ENCODE assay signal across 8 cellular contexts in the genomic region with DNA sequence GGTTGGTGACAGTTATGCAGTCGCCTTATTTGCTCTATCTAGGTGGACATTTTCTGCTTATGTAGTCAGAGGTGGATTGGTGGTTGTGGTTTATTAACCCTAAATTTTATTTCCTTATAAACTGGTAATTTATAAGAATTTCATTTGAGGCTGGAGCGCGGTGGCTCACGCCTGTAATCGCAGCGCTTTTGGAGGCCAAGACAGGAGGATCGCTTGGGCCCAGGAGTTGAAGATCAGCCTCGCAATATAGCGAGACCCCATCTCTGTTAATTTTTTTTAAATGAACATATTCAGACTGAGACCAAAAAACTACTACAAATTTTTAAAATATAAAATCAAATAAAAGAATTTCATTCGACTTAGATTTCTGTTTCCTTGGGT. TPM values are rescaled to one million over a fixed set of nuclear protein-coding genes. Genes with fewer than 3 reads are reported as not detected.
A peak's percentile ranks its signal among the peaks of the same experiment; 100 is the strongest.
DNase-seq lines count a peak whose midpoint lies in the region; ATAC-seq and TF ChIP-seq lines count a peak whose summit lies in the region.

No MANE protein-coding gene starts in this region.

- TF ChIP-seq CTCF in H9 (conservative IDR thresholded peaks at IDR 0.05) (no peak), WTC11 (IDR thresholded peaks at IDR 0.05) (no peak), GM13977 (IDR thresholded peaks at IDR 0.05; ENCODE audit: extremely low read depth, insufficient read depth, missing control alignments) (no peak)

- peak overlapping the region; percentile 95 to 97 (median 97) for H3K27ac Mint-ChIP-seq in H9
- peak overlapping the region; percentile 97 for H3K27ac Mint-ChIP-seq in WTC11

- CTCF ChIA-PET in WTC11 (lab: Charles Lee) = interaction anchor here (0.8 to 1.2 kb wide), 4 partner anchors 15 to 163 kb away, joined by 3 to 4 read pairs (median 4); a partner anchor contains a TSS

- no peak overlapping the region for H2BK12ac ChIP-seq in H9 (ENCODE audit: insufficient read length, low read depth, low read length)

- H3K4ac ChIP-seq in H9 (ENCODE audit: low read depth, low read length) = no peak overlapping the region

- no CpG with 5 or more reads among the region's 10 CpGs for WGBS in H9 (ENCODE audit: extremely low coverage, insufficient read length, low lambda C conversion rate)
- WGBS in right cardiac atrium = 58% methylated on average over 10 of the region's 10 CpGs

- H3K27me3 ChIP-seq in H9 (ENCODE audit: insufficient read depth, low read length) (no peaks in the 10 kb centered on the region), right cardiac atrium (ENCODE audit: control insufficient read depth, insufficient read depth) (no peaks in the 10 kb centered on the region), skeletal muscle tissue (ENCODE audit: control insufficient read depth in 3 of 3, insufficient read depth in 3 of 3, low read length in 3 of 3) (no peaks in the 10 kb centered on the region)

- peak overlapping the region; percentile 89 for H3K4me3 ChIP-seq in right cardiac atrium (ENCODE audit: low read length)
- H3K4me3 ChIP-seq in skeletal muscle tissue (ENCODE audit: low read length in 3 of 3) = peak overlapping the region; percentile 88 to 98 (median 95)

- no peak overlapping the region for H4K5ac ChIP-seq in H9 (ENCODE audit: insufficient read length, low read depth, low read length)

- H3K4me1 ChIP-seq in H9 (ENCODE audit: insufficient read depth, low read length) (no peaks in the 10 kb centered on the region), right cardiac atrium (ENCODE audit: control insufficient read depth, insufficient read depth, low read length) (peaks cover 2% of the 10 kb centered on the region), skeletal muscle tissue (ENCODE audit: control insufficient read depth in 3 of 3, insufficient read depth in 3 of 3, low read length in 3 of 3) (peaks cover 0 to 8% (median 3%) of the 10 kb centered on the region in 3 donors)

- H2BK15ac ChIP-seq in H9 (ENCODE audit: low read depth, low read length) = no peak overlapping the region

- DNase-seq in H9 = no peak
- DNase-seq in WTC11 (ENCODE audit: low spot score) = no peak
- no peak for DNase-seq in right cardiac atrium
- DNase-seq in NCI-H526 (lab: John Stamatoyannopoulos, UW) = no peak
- no peak for DNase-seq in GM13977 (ENCODE audit: low spot score)
- DNase-seq in activated CD4-positive, alpha-beta T cell treated with anti-CD3 and anti-CD28 coated beads, Interleukin-2, amount 50 U/mL, for 1 hour = no peak

- peaks cover 2% of the 10 kb centered on the region for H3K23me2 ChIP-seq in H9 (ENCODE audit: insufficient read length, low read depth, low read length, poor library complexity, severe bottlenecking)

- peak overlapping the region; percentile 99; the same call in 1 of the 2 replicates for H3K14ac ChIP-seq in H9 (ENCODE audit: insufficient read depth, low read length)

- H4K8ac ChIP-seq in H9 (replicated peaks; ENCODE audit: insufficient read length, low read depth, low read length) = no peak overlapping the region

- in situ Hi-C loops in GM13977 (cut with MboI; ENCODE audit: low pct_unique_long_range_greater_than_20kb, low sequenced_read_pairs, unreplicated experiment) = loop anchor here (10.0 kb wide), 1 partner anchor 103 kb away; no protein-coding TSS in a partner anchor

- no peak overlapping the region for H3T11ph ChIP-seq in H9 (ENCODE audit: low read length)

- peak overlapping the region; percentile 3 for H4K91ac ChIP-seq in H9 (ENCODE audit: insufficient read length, low read depth, low read length)

- H3K4me3 Mint-ChIP-seq in H9 (peak overlapping the region; percentile 91 to 94), WTC11 (peak overlapping the region; percentile 96)

- no peaks in the 10 kb centered on the region for H4K20me1 ChIP-seq in H9 (ENCODE audit: control insufficient read depth, insufficient read depth, insufficient read length)

- POLR2A ChIA-PET in WTC11 (lab: Charles Lee) = interaction anchor here (0.7 kb wide), 1 partner anchor 40 kb away, joined by 3 read pairs; no protein-coding TSS in a partner anchor

- H3K27me3 Mint-ChIP-seq in H9 (ENCODE audit: low read depth) (no peaks in the 10 kb centered on the region), WTC11 (ENCODE audit: low read depth) (no peaks in the 10 kb centered on the region)

- H3K56ac ChIP-seq in H9 (ENCODE audit: insufficient read length, low read depth, low read length) = no peak overlapping the region

- H3K9ac ChIP-seq in H9 (ENCODE audit: extremely low read depth, insufficient read length, low read length) (peak overlapping the region; percentile 99), skeletal muscle tissue (ENCODE audit: low read depth in 1 of 3, low read length in 3 of 3) (peak overlapping the region; percentile 92 to 98 (median 96))

- H2AFZ ChIP-seq in H9 (ENCODE audit: low read length) = no peak overlapping the region

- H3K36me3 Mint-ChIP-seq in H9 (ENCODE audit: insufficient read depth in 1 of 3, low read depth in 3 of 3) (peaks cover 21 to 43% (median 34%) of the 10 kb centered on the region in 3 experiments), WTC11 (peaks cover 28% of the 10 kb centered on the region)

- peaks cover 4 to 10% of the 10 kb centered on the region in 2 experiments; a peak in 3 of 5 replicates for H3K9me3 Mint-ChIP-seq in H9
- H3K9me3 Mint-ChIP-seq in WTC11 = no peaks in the 10 kb centered on the region

- H3K23ac ChIP-seq in H9 (ENCODE audit: insufficient read length, low read depth, low read length) = no peak overlapping the region

- no peak overlapping the region for H3K18ac ChIP-seq in H9 (ENCODE audit: insufficient read length, low read depth, low read length)

- H3K36me3 ChIP-seq in skeletal muscle tissue (ENCODE audit: control insufficient read depth in 3 of 3, insufficient read depth in 3 of 3, low read length in 3 of 3) = peaks cover 0 to 3% (median 0%) of the 10 kb centered on the region in 3 donors

- peaks cover 14% of the 10 kb centered on the region; the same call in 1 of the 2 replicates for H3K79me2 ChIP-seq in H9 (ENCODE audit: insufficient read depth, low read length)

- H3K27ac ChIP-seq in H9 (ENCODE audit: insufficient read length, low read depth, low read length) = no peak overlapping the region
- no peak overlapping the region for H3K27ac ChIP-seq in right cardiac atrium (ENCODE audit: low read length)
- H3K27ac ChIP-seq in skeletal muscle tissue (ENCODE audit: low read depth, low read length) = no peak overlapping the region

- H3K79me1 ChIP-seq in H9 (ENCODE audit: insufficient read depth, low read depth, low read length, poor library complexity, severe bottlenecking) = peaks cover 6% of the 10 kb centered on the region

- H3K4me2 ChIP-seq in H9 (ENCODE audit: insufficient read depth, insufficient read length, low read length) = peak overlapping the region; percentile 54

- intact Hi-C loops in right cardiac atrium (cut with DNase I) = no loop called here

- H2BK5ac ChIP-seq in H9 (ENCODE audit: insufficient read length, low read length) = no peak overlapping the region

- H3K4me1 Mint-ChIP-seq in H9 = peaks cover 19 to 35% of the 10 kb centered on the region in 2 experiments
- H3K4me1 Mint-ChIP-seq in WTC11 = peaks cover 25% of the 10 kb centered on the region

- H2BK120ac ChIP-seq in H9 (ENCODE audit: low read depth, low read length, poor library complexity, severe bottlenecking) = no peak overlapping the region

- no peak overlapping the region for H2BK20ac ChIP-seq in H9 (ENCODE audit: low read depth, low read length, poor library complexity, severe bottlenecking)

- H3K9me3 ChIP-seq in H9 (ENCODE audit: control insufficient read depth, low read depth, low read length) (no peaks in the 10 kb centered on the region), right cardiac atrium (ENCODE audit: control insufficient read depth, low read length) (no peaks in the 10 kb centered on the region), skeletal muscle tissue (ENCODE audit: control insufficient read depth in 3 of 3, low read length in 3 of 3) (no peaks in the 10 kb centered on the region)

- H2AK5ac ChIP-seq in H9 (ENCODE audit: insufficient read length, low read length) = no peak overlapping the region

- no peak for ATAC-seq in WTC11
- ATAC-seq in right cardiac atrium = no peak
- no peak for ATAC-seq in HG03097 (IDR thresholded peaks at IDR 0.05; ENCODE audit: low FRiP score, unreplicated experiment)

TF ChIP-seq in WTC11, 78 proteins besides CTCF, POLR2A, EP300 and RAD21 (continues in another document):
- TF ChIP-seq RORB (CRISPR knock-in tag; IDR thresholded peaks at IDR 0.05) = no peak
- no peak for TF ChIP-seq ZNF396 (CRISPR knock-in tag; IDR thresholded peaks at IDR 0.05; ENCODE audit: borderline replicate concordance)
- no peak for TF ChIP-seq NR3C1 (CRISPR knock-in tag; conservative IDR thresholded peaks at IDR 0.05; ENCODE audit: low read depth)
- TF ChIP-seq NFATC4 (CRISPR knock-in tag; IDR thresholded peaks at IDR 0.05) = no peak
- TF ChIP-seq ZNF232 (CRISPR knock-in tag; IDR thresholded peaks at IDR 0.05) = no peak
- no peak for TF ChIP-seq JUN (CRISPR knock-in tag; IDR thresholded peaks at IDR 0.05)
- no peak for TF ChIP-seq ZNF138 (CRISPR knock-in tag; conservative IDR thresholded peaks at IDR 0.05)
- TF ChIP-seq, protein P1, sequence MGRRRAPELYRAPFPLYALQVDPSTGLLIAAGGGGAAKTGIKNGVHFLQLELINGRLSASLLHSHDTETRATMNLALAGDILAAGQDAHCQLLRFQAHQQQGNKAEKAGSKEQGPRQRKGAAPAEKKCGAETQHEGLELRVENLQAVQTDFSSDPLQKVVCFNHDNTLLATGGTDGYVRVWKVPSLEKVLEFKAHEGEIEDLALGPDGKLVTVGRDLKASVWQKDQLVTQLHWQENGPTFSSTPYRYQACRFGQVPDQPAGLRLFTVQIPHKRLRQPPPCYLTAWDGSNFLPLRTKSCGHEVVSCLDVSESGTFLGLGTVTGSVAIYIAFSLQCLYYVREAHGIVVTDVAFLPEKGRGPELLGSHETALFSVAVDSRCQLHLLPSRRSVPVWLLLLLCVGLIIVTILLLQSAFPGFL (CRISPR knock-in tag; IDR thresholded peaks at IDR 0.05; ENCODE audit: borderline replicate concordance) = no peak

RNA-seq across cellular contexts. Expression of a gene that starts 0.8 kb away (rescaled TPM):
- 12.2 and 12.8 TPM in 2 replicates for total RNA-seq in H9 (2021)
- total RNA-seq in WTC11 (2021) = 12.6 to 13.2 TPM (median 12.7 TPM) in 3 replicates
- 1 to 10 TPM; 6.4 to 7.3 (median 7.0) TPM for total RNA-seq in right cardiac atrium
- polyA plus RNA-seq in right cardiac atrium = 4.2 TPM
- total RNA-seq in skeletal muscle tissue = 30.8 TPM

RNA-seq across cellular contexts. Expression of a gene that starts 20.6 kb away (rescaled TPM):
- total RNA-seq in H9 (2021) (2.3 and 4.0 TPM in 2 replicates), WTC11 (2021) (8.6 to 14.3 TPM (median 11.8 TPM) in 3 replicates), right cardiac atrium (1 to 10 TPM; 2.9 to 8.4 (median 6.1) TPM), skeletal muscle tissue (3.7 TPM)
- polyA plus RNA-seq in right cardiac atrium = 3.8 TPM

RNA-seq across cellular contexts. Expression of a gene that starts 39.1 kb away (rescaled TPM):
- total RNA-seq in H9 (2021) (84.9 and 88.6 TPM in 2 replicates), WTC11 (2021) (70.9 to 86.0 TPM (median 73.4 TPM) in 3 replicates), right cardiac atrium (10 to 100 TPM; 35.2 to 47.4 (median 41.0) TPM), skeletal muscle tissue (16.2 TPM)
- polyA plus RNA-seq in right cardiac atrium = 54.9 TPM

RNA-seq across cellular contexts. Expression of a gene that starts 59.4 kb away (rescaled TPM):
- total RNA-seq in H9 (2021) = 15.7 and 17.9 TPM in 2 replicates
- total RNA-seq in WTC11 (2021) = 16.0 to 18.0 TPM (median 17.4 TPM) in 3 replicates
- 100 to 1,000 TPM; 150 to 246 (median 173) TPM for total RNA-seq in right cardiac atrium
- polyA plus RNA-seq in right cardiac atrium = 298 TPM
- 28.7 TPM for total RNA-seq in skeletal muscle tissue
